9 cellular contexts compared by ENCODE assay signal in the genomic region with DNA sequence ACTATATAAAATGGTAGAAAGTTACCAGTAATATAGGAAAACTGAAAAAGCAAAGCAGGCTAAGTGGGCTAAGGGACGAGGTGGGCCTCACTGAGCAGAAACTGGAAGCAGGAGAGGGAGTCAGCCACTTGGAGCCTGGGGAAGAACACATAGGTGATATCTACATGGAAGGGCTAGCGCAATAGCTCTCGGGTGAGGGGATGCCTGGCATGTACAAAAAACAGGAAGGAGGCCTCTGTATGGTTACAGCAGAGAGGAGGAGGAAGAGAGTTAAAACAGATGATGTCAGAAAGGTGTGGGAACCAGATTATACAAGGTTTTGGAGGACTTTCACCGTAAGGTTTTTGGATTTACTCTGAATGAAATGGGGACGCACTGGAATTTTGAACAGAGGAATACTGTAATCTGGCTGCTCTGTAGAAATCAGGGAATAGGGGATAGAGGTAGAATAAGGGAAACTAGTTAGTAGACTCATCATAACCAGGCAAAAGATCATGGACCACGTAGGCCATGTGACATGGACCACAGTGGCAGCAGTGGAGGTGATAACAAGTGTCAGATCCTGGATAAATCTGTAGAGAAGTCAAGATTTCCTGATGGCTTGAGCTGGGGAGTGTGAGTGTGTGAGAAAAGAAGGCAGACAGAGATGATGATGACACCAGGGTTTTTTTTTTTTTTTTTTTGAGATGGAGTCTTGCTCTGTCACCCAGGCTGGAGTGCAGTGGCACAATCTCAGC. TPM values are rescaled to one million over a fixed set of nuclear protein-coding genes. Genes with fewer than 3 reads are reported as not detected.
DNase-seq lines count a peak whose midpoint lies in the region; ATAC-seq lines count a peak whose summit lies in the region.
"Had no signal": no experiment of that assay in that cellular context is flagged by ENCODE, and none has a peak within 500 bp of the region (broad histone marks: within the 10 kb centered on the region; RNA-seq: fewer than 3 reads in every experiment).

No MANE protein-coding gene starts in this region.

- peak overlapping the region; percentile 89 for H3K27ac Mint-ChIP-seq in activated CD8-positive, alpha-beta memory T cell treated with anti-CD3 and anti-CD28 coated beads, Interleukin-2, amount 10 ng/mL, durations not matched to agents 7 days and 5 days

- H3K27me3 Mint-ChIP-seq in activated CD8-positive, alpha-beta memory T cell treated with anti-CD3 and anti-CD28 coated beads, Interleukin-2, amount 10 ng/mL, durations not matched to agents 7 days and 5 days: no peaks in the 10 kb centered on the region

- ATAC-seq in activated CD8-positive, alpha-beta memory T cell treated with anti-CD3 and anti-CD28 coated beads, Interleukin-2, amount 10 ng/mL, durations not matched to agents 7 days and 5 days: peak; percentile 49
- ATAC-seq in HG03342 (IDR thresholded peaks at IDR 0.05; ENCODE audit: unreplicated experiment): no peak
- no peak for ATAC-seq in HG03097 (IDR thresholded peaks at IDR 0.05; ENCODE audit: low FRiP score, unreplicated experiment)

- 63 to 65% methylated on average over 6 of the region's 6 CpGs for WGBS in esophagus, 2 donors
- 63% methylated on average over 6 of the region's 6 CpGs for WGBS in thymus

- peak overlapping the region; percentile 33 for H3K4me3 Mint-ChIP-seq in activated CD8-positive, alpha-beta memory T cell treated with anti-CD3 and anti-CD28 coated beads, Interleukin-2, amount 10 ng/mL, durations not matched to agents 7 days and 5 days

- no peaks in the 10 kb centered on the region for H3K9me3 Mint-ChIP-seq in activated CD8-positive, alpha-beta memory T cell treated with anti-CD3 and anti-CD28 coated beads, Interleukin-2, amount 10 ng/mL, durations not matched to agents 7 days and 5 days (ENCODE audit: low read depth)

- H3K36me3 Mint-ChIP-seq in activated CD8-positive, alpha-beta memory T cell treated with anti-CD3 and anti-CD28 coated beads, Interleukin-2, amount 10 ng/mL, durations not matched to agents 7 days and 5 days: peaks cover 40% of the 10 kb centered on the region

- H3K36me3 ChIP-seq in esophagus (ENCODE audit: control insufficient read depth in 2 of 2, insufficient read depth in 2 of 2, low read length in 1 of 2) (no peaks in the 10 kb centered on the region), thymus (ENCODE audit: control insufficient read depth, insufficient read depth) (peaks cover 20% of the 10 kb centered on the region)

- CTCF ChIA-PET in activated CD8-positive, alpha-beta memory T cell treated with anti-CD3 and anti-CD28 coated beads, Interleukin-2, amount 10 ng/mL, durations not matched to agents 7 days and 5 days (lab: Charles Lee): interaction anchor here (1.5 to 2.4 kb wide), 3 partner anchors 12 to 33 kb away, joined by 3 to 9 read pairs (median 3); no protein-coding TSS in a partner anchor

- H3K9me3 ChIP-seq in esophagus (ENCODE audit: control insufficient read depth in 2 of 2, insufficient read depth in 1 of 2, low read depth in 1 of 2, low read length in 1 of 2) (no peaks in the 10 kb centered on the region), thymus (ENCODE audit: control insufficient read depth) (no peaks in the 10 kb centered on the region)

- no peaks in the 10 kb centered on the region for H3K27me3 ChIP-seq in esophagus (ENCODE audit: control insufficient read depth in 1 of 2, insufficient read depth in 2 of 2, low read length in 2 of 2)
- H3K27me3 ChIP-seq in thymus (ENCODE audit: control insufficient read depth, insufficient read depth): no peaks in the 10 kb centered on the region

- no peak for DNase-seq in activated CD8-positive, alpha-beta memory T cell treated with anti-CD3 and anti-CD28 coated beads, Interleukin-2, amount 10 ng/mL, durations not matched to agents 7 days and 5 days
- no peak for DNase-seq in activated CD8-positive, alpha-beta memory T cell treated with anti-CD3 and anti-CD28 coated beads, Interleukin-2, amount 50 U/mL, for 4 hours
- DNase-seq in T follicular helper cell (ENCODE audit: low read depth): peak; percentile 37
- no peak for DNase-seq in inferior parietal cortex (ENCODE audit: extremely low spot score)
- DNase-seq: NCI-H526 had no signal

- peaks cover 72% of the 10 kb centered on the region for H3K4me1 Mint-ChIP-seq in activated CD8-positive, alpha-beta memory T cell treated with anti-CD3 and anti-CD28 coated beads, Interleukin-2, amount 10 ng/mL, durations not matched to agents 7 days and 5 days

- H3K4me3 ChIP-seq in esophagus (ENCODE audit: low read depth in 1 of 2, low read length in 2 of 2): no peak overlapping the region
- no peak overlapping the region for H3K4me3 ChIP-seq in thymus (ENCODE audit: low read length)

- H3K27ac ChIP-seq in esophagus (ENCODE audit: low read depth in 2 of 2, low read length in 1 of 2) (peak overlapping the region; percentile 40 to 55), thymus (ENCODE audit: low read depth) (peak overlapping the region; percentile 46)

- peaks cover 0 to 4% of the 10 kb centered on the region in 2 donors for H3K4me1 ChIP-seq in esophagus (ENCODE audit: control insufficient read depth in 2 of 2, insufficient read depth in 2 of 2, low read length in 1 of 2)
- H3K4me1 ChIP-seq in thymus (ENCODE audit: control insufficient read depth, insufficient read depth, low read length): peaks cover 7% of the 10 kb centered on the region

RNA-seq across cellular contexts. Expression of a gene that starts 52.6 kb away (rescaled TPM):
- total RNA-seq in activated CD8-positive, alpha-beta memory T cell treated with anti-CD3 and anti-CD28 coated beads, Interleukin-2, amount 10 ng/mL, durations not matched to agents 7 days and 5 days: 100 to 1,000 TPM; 153 to 167 TPM
- polyA plus RNA-seq in esophagus (10 to 100 TPM; 16.1 to 19.1 TPM), thymus (79.6 TPM)
